ENCODE assay signal across 31 cellular contexts in genomic region chr7:119643558-119643957, GRCh38.
"Had no signal": no experiment of that assay in that cellular context is flagged by ENCODE, and none has a peak within 500 bp of the region (broad histone marks: within the 10 kb centered on the region; RNA-seq: fewer than 3 reads in every experiment).

No MANE protein-coding gene starts in this region.

- H3K27me3 ChIP-seq: ascending aorta, cardiac muscle cell, colonic mucosa had no signal

- ATAC-seq: activated CD4-positive, alpha-beta T cell treated with anti-CD3 and anti-CD28 coated beads for 36 hours; activated CD4-positive, CD25-positive, alpha-beta regulatory T cell treated with anti-CD3 and anti-CD28 coated beads, Interleukin-2, amount 50 U/mL, for 24 hours; activated CD8-positive, alpha-beta memory T cell treated with anti-CD3 and anti-CD28 coated beads, Interleukin-2, amount 10 ng/mL, durations not matched to agents 7 days and 5 days; activated CD8-positive, alpha-beta T cell treated with anti-CD3 and anti-CD28 coated beads, Interleukin-2, amount 10 ng/mL, durations not matched to agents 7 days and 5 days; activated naive CD8-positive, alpha-beta T cell treated with anti-CD3 and anti-CD28 coated beads, Interleukin-2, amount 50 U/mL, for 24 hours; WTC11 had no signal

- H3K4me1 ChIP-seq: ascending aorta, colonic mucosa had no signal

- H3K4me3 ChIP-seq: ascending aorta, cardiac muscle cell, colonic mucosa had no signal

- DNase-seq: activated CD4-positive, alpha-beta memory T cell treated with anti-CD3 and anti-CD28 coated beads, Interleukin-2, amount 10 ng/mL, durations not matched to agents 7 days and 5 days; activated CD4-positive, alpha-beta T cell treated with anti-CD3 and anti-CD28 coated beads for 1 hour; activated CD4-positive, alpha-beta T cell treated with anti-CD3 and anti-CD28 coated beads for 36 hours; activated CD4-positive, alpha-beta T cell treated with anti-CD3 and anti-CD28 coated beads for 48 hours; activated CD4-positive, alpha-beta T cell treated with anti-CD3 and anti-CD28 coated beads, Interleukin-2, amount 10 ng/mL, durations not matched to agents 7 days and 5 days; activated CD4-positive, alpha-beta T cell treated with anti-CD3 and anti-CD28 coated beads, Interleukin-2, amount 50 U/mL, for 48 hours; activated CD4-positive, CD25-positive, alpha-beta regulatory T cell; activated CD8-positive, alpha-beta memory T cell treated with anti-CD3 and anti-CD28 coated beads for 24 hours; activated CD8-positive, alpha-beta memory T cell treated with anti-CD3 and anti-CD28 coated beads, Interleukin-2, amount 10 ng/mL, durations not matched to agents 7 days and 5 days; activated CD8-positive, alpha-beta memory T cell treated with anti-CD3 and anti-CD28 coated beads, Interleukin-2, amount 50 U/mL, for 48 hours; activated CD8-positive, alpha-beta T cell treated with anti-CD3 and anti-CD28 coated beads, Interleukin-2, amount 10 ng/mL, durations not matched to agents 7 days and 5 days; activated effector memory CD4-positive, alpha-beta T cell treated with Interleukin-2 at 50 U/mL for 16 hours; activated gamma-delta T cell; activated naive CD4-positive, alpha-beta T cell treated with anti-CD3 and anti-CD28 coated beads, Interleukin-2, amount 10 ng/mL, durations not matched to agents 7 days and 5 days; activated naive CD4-positive, alpha-beta T cell treated with Interleukin-2 at 50 U/mL for 16 hours; activated naive CD8-positive, alpha-beta T cell treated with anti-CD3 and anti-CD28 coated beads, Interleukin-2, amount 10 ng/mL, durations not matched to agents 7 days and 5 days; activated naive CD8-positive, alpha-beta T cell treated with anti-CD3 and anti-CD28 coated beads, Interleukin-2, amount 50 U/mL, for 24 hours; activated T-cell treated with anti-CD3 and anti-CD28 coated beads, Interleukin-2, amount 50 U/mL, for 24 hours; activated T-cell treated with anti-CD3 and anti-CD28 coated beads, Interleukin-2, amount 50 U/mL, for 48 hours; amygdala; anterior cingulate cortex; caudate nucleus; cerebellar nuclear complex; colonic mucosa; T-helper 2 cell; T-helper 9 cell; WERI-Rb-1 had no signal

- H3K9me3 ChIP-seq: ascending aorta, colonic mucosa had no signal

- H3K36me3 ChIP-seq: ascending aorta, cardiac muscle cell, colonic mucosa, WERI-Rb-1 had no signal

- H3K27ac ChIP-seq: ascending aorta, cardiac muscle cell, colonic mucosa, WERI-Rb-1 had no signal
